ENCODE assay signal across 9 cellular contexts in the genomic region with DNA sequence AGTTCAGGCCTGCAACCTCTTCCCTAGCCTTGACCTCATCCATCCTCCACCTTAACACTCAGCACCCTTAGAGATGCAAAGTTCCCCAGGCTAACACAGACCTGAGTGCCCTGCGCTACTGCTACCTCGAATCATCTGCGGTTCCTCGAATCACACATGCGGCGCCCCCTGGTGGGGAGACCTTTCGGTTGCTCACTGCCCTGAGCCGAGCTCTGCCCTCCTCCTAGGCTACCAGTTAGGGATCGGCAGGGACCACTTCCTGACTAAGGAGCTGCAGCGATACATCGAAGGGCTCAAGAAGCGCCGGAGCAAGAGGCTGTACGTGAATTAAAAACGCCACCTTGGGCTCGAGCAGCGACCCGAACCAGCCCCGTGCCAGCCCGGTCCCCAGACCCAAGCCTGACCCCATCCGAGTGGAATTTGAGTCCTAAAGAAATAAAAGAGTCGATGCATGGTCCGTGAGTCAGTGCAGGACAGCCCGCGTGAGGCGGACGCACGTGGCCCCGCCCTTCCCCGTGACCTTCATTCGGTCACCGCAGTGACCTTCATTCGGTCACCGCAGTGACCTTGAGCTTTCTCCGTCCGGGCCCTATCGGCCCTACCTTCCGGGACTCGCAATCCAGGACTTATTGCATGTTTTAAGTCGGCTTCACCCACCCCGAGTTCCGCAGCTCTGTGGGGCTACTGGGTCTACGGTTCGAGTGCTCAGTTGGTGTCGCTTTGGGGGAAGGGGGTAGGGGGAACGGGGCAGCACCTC. TPM values are rescaled to one million over a fixed set of nuclear protein-coding genes. Genes with fewer than 3 reads are reported as not detected.
DNase-seq lines count a peak whose midpoint lies in the region; ATAC-seq and TF ChIP-seq lines count a peak whose summit lies in the region.
"Had no signal": no experiment of that assay in that cellular context is flagged by ENCODE, and none has a peak within 500 bp of the region (broad histone marks: within the 10 kb centered on the region; RNA-seq: fewer than 3 reads in every experiment).

No MANE protein-coding gene starts in this region.

- DNase-seq in AG20443 (ENCODE audit: low spot score) (peak; percentile 86), NCI-H446 (lab: John Stamatoyannopoulos, UW) (peak; percentile 83 to 94), cerebellar cortex (ENCODE audit: low spot score) (peak; percentile 96), kidney epithelial cell (ENCODE audit: low read depth) (peak; percentile 63)
- peak; percentile 93 for DNase-seq in activated CD4-positive, CD25-positive, alpha-beta regulatory T cell treated with anti-CD3 and anti-CD28 coated beads, Interleukin-2, amount 50 U/mL, for 72 hours
- peak; percentile 90 to 95 for DNase-seq in stimulated activated CD4-positive, alpha-beta T cell treated with anti-CD3 and anti-CD28 coated beads, Interleukin-15, amount 100 ng/mL, for 48 hours (ENCODE audit: low read depth in 2 of 2)

- peak overlapping the region; percentile 56 for H3K4me3 ChIP-seq in kidney epithelial cell (ENCODE audit: low read depth, low read length)

- TF ChIP-seq CTCF in kidney epithelial cell (IDR thresholded peaks at IDR 0.05; ENCODE audit: insufficient read depth, low read length, poor library complexity, severe bottlenecking) = peak; percentile 87

- H3K27me3 ChIP-seq in kidney epithelial cell (ENCODE audit: control insufficient read depth, insufficient read depth, low read length) = peaks cover 15% of the 10 kb centered on the region

- ATAC-seq in GM19023 (IDR thresholded peaks at IDR 0.05; ENCODE audit: unreplicated experiment) (peak; percentile 29), HG03342 (IDR thresholded peaks at IDR 0.05; ENCODE audit: unreplicated experiment) (peak; percentile 22)

- H3K36me3 ChIP-seq in kidney epithelial cell (ENCODE audit: control insufficient read depth, insufficient read depth, low read length) = peaks cover 1% of the 10 kb centered on the region

RNA-seq across cellular contexts. Expression of gene ESRRA, which starts 0.8 kb away (rescaled TPM):
- 54.3 and 58.8 TPM in 2 replicates for total RNA-seq in kidney epithelial cell

RNA-seq across cellular contexts. Expression of gene CATSPERZ, which starts 4.3 kb away (rescaled TPM):
- not detected in 2 replicates for total RNA-seq in kidney epithelial cell
- total RNA-seq: activated CD8-positive, alpha-beta memory T cell treated with anti-CD3 and anti-CD28 coated beads for 36 hours had no signal

RNA-seq across cellular contexts. Expression of gene TRMT112, which starts 12.9 kb away (rescaled TPM):
- total RNA-seq in kidney epithelial cell = 307 and 366 TPM in 2 replicates

RNA-seq across cellular contexts. Expression of gene KCNK4, which starts 13.4 kb away (rescaled TPM):
- not detected in 2 replicates for total RNA-seq in kidney epithelial cell
- total RNA-seq: activated CD8-positive, alpha-beta memory T cell treated with anti-CD3 and anti-CD28 coated beads for 36 hours had no signal

RNA-seq across cellular contexts. Expression of gene PRDX5, which starts 13.4 kb away (rescaled TPM):
- total RNA-seq in kidney epithelial cell = 489 and 562 TPM in 2 replicates

Comparison
In these comparisons a context has a peak if more than half of its experiments do, and no peak if none do; other contexts are left out.
1. Peak in every context shown above with its lines: DNase-seq, ATAC-seq and H3K4me3 ChIP-seq.